Comparison of ENCODE assay signal across 11 cellular contexts in the genomic region with DNA sequence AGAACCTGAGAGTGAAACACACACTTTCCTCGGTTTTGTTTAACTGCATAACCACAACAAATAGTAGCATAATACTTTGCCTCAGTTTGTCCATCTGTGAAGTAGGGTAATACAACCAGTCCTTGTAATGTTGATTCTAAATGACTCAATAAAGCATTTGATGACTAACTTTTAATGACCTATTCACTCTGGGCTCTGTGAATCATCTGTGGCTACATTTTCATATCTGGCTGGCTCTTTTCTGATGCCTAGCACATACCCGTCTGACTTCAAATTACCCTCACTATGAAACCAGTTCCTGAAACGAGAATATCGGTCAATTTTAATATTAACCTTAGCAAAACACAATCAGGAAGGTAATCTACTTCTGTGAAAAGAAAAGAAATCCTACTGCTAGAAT.
"Had no signal": no experiment of that assay in that cellular context is flagged by ENCODE, and none has a peak within 500 bp of the region (broad histone marks: within the 10 kb centered on the region; RNA-seq: fewer than 3 reads in every experiment).

No MANE protein-coding gene starts in this region.

- H3K27me3 Mint-ChIP-seq: activated CD4-positive, alpha-beta memory T cell treated with anti-CD3 and anti-CD28 coated beads, Interleukin-2, amount 10 ng/mL, durations not matched to agents 7 days and 5 days; natural killer cell treated with Interleukin-12 subunit alpha and Interleukin-12 subunit beta and Interleukin-15 and Interleukin-18, amount 100 ng/mL, for 72 hours had no signal

- H3K36me3 Mint-ChIP-seq: natural killer cell treated with Interleukin-12 subunit alpha and Interleukin-12 subunit beta and Interleukin-15 and Interleukin-18, amount 100 ng/mL, for 72 hours; T-cell had no signal

- H3K4me3 Mint-ChIP-seq: activated CD4-positive, alpha-beta memory T cell treated with anti-CD3 and anti-CD28 coated beads, Interleukin-2, amount 10 ng/mL, durations not matched to agents 7 days and 5 days; natural killer cell treated with Interleukin-12 subunit alpha and Interleukin-12 subunit beta and Interleukin-15 and Interleukin-18, amount 100 ng/mL, for 72 hours; T-cell had no signal

- ATAC-seq: T-cell had no signal

- DNase-seq: activated CD4-positive, alpha-beta memory T cell treated with anti-CD3 and anti-CD28 coated beads, Interleukin-2, amount 10 ng/mL, durations not matched to agents 7 days and 5 days; activated CD8-positive, alpha-beta memory T cell treated with anti-CD3 and anti-CD28 coated beads, Interleukin-2, amount 50 U/mL, for 4 hours; glutamatergic neuron; hypothalamus; retina; stimulated activated CD4-positive, alpha-beta T cell treated with anti-CD3 and anti-CD28 coated beads, Interleukin-2, amount 100 ng/mL, for 48 hours; stimulated activated naive CD4-positive, alpha-beta T cell; T-cell; T1000; trophoblast cell had no signal

- H3K27ac Mint-ChIP-seq: activated CD4-positive, alpha-beta memory T cell treated with anti-CD3 and anti-CD28 coated beads, Interleukin-2, amount 10 ng/mL, durations not matched to agents 7 days and 5 days; natural killer cell treated with Interleukin-12 subunit alpha and Interleukin-12 subunit beta and Interleukin-15 and Interleukin-18, amount 100 ng/mL, for 72 hours; T-cell had no signal

- H3K9me3 Mint-ChIP-seq: activated CD4-positive, alpha-beta memory T cell treated with anti-CD3 and anti-CD28 coated beads, Interleukin-2, amount 10 ng/mL, durations not matched to agents 7 days and 5 days; natural killer cell treated with Interleukin-12 subunit alpha and Interleukin-12 subunit beta and Interleukin-15 and Interleukin-18, amount 100 ng/mL, for 72 hours; T-cell had no signal
